In genomic region chr1:27144349-27144748, GRCh38 we compare ENCODE assay signal across 17 cellular contexts. TPM values are rescaled to one million over a fixed set of nuclear protein-coding genes. Genes with fewer than 3 reads are reported as not detected.
DNase-seq lines count a peak whose midpoint lies in the region; ATAC-seq, FAIRE-seq and TF ChIP-seq lines count a peak whose summit lies in the region.
"Had no signal": no experiment of that assay in that cellular context is flagged by ENCODE, and none has a peak within 500 bp of the region (broad histone marks: within the 10 kb centered on the region; RNA-seq: fewer than 3 reads in every experiment).

No MANE protein-coding gene starts in this region.

- no peak overlapping the region for H3T11ph ChIP-seq in H9 (ENCODE audit: low read length)

- no peak overlapping the region for H3K9ac ChIP-seq in H9 (ENCODE audit: extremely low read depth, insufficient read length, low read length)
- H3K9ac ChIP-seq in SK-N-MC (ENCODE audit: insufficient read length): no peak overlapping the region
- no peak overlapping the region for H3K9ac ChIP-seq in keratinocyte (ENCODE audit: control insufficient read depth, extremely low read depth, insufficient read depth, low read length)
- no peak overlapping the region for H3K9ac ChIP-seq in rectal smooth muscle tissue (ENCODE audit: low read length)
- H3K9ac ChIP-seq: BLaER1, parathyroid adenoma had no signal

- H3K27ac Mint-ChIP-seq in H9: peak overlapping the region in 2 of 3 experiments; percentile 50 to 87; a peak in 4 of 7 replicates
- H3K27ac Mint-ChIP-seq: activated naive CD4-positive, alpha-beta T cell treated with anti-CD3 and anti-CD28 coated beads for 36 hours; IgD-negative memory B cell; memory B cell had no signal

- peaks cover 16% of the 10 kb centered on the region for H3K9me1 ChIP-seq in keratinocyte (ENCODE audit: control insufficient read depth, extremely low read depth, insufficient read depth, low read length)

- H3K18ac ChIP-seq in H9 (ENCODE audit: insufficient read length, low read depth, low read length): no peak overlapping the region

- H3K4me3 ChIP-seq in SK-N-MC (peak overlapping the region; percentile 31; the same call in 1 of the 2 replicates), keratinocyte (ENCODE audit: control insufficient read depth in 2 of 3, extremely low read depth in 1 of 3, insufficient read depth in 2 of 3, low read depth in 1 of 3, low read length in 3 of 3) (no peak overlapping the region), rectal smooth muscle tissue (ENCODE audit: low read length) (no peak overlapping the region)
- H3K4me3 ChIP-seq: BLaER1 had no signal

- dilution Hi-C loops in keratinocyte (cut with MboI; ENCODE audit: extremely low pct_ligation_motif_present, low sequenced_read_pairs): no loop called here

- H3K4ac ChIP-seq in H9 (ENCODE audit: low read depth, low read length): no peak overlapping the region

- no peak overlapping the region for H4K8ac ChIP-seq in H9 (replicated peaks; ENCODE audit: insufficient read length, low read depth, low read length)

- no peak overlapping the region for H2BK15ac ChIP-seq in H9 (ENCODE audit: low read depth, low read length)

- peaks cover 10% of the 10 kb centered on the region; the same call in 1 of the 2 replicates for H3K4me1 ChIP-seq in H9 (ENCODE audit: insufficient read depth, low read length)
- H3K4me1 ChIP-seq in keratinocyte (ENCODE audit: control insufficient read depth, extremely low read depth, insufficient read depth, low read length): peaks cover 63% of the 10 kb centered on the region
- peaks cover 29% of the 10 kb centered on the region for H3K4me1 ChIP-seq in rectal smooth muscle tissue (ENCODE audit: control insufficient read depth, insufficient read depth, low read length)

- H3K23ac ChIP-seq in H9 (ENCODE audit: insufficient read length, low read depth, low read length): no peak overlapping the region

- no peak overlapping the region for H3K56ac ChIP-seq in H9 (ENCODE audit: insufficient read length, low read depth, low read length)

- WGBS in H9 (ENCODE audit: extremely low coverage, insufficient read length, low lambda C conversion rate): no CpG with 5 or more reads among the region's 7 CpGs

- H3K14ac ChIP-seq in H9 (ENCODE audit: insufficient read depth, low read length): no peak overlapping the region

- no peak overlapping the region for H4K5ac ChIP-seq in H9 (ENCODE audit: insufficient read length, low read depth, low read length)

- no peak overlapping the region for H4K91ac ChIP-seq in H9 (ENCODE audit: insufficient read length, low read depth, low read length)

- ATAC-seq in HG03460 (IDR thresholded peaks at IDR 0.05; ENCODE audit: unreplicated experiment): no peak

- H3K27me3 Mint-ChIP-seq in H9 (ENCODE audit: low read depth): no peaks in the 10 kb centered on the region; the same call in 1 of the 2 replicates
- H3K27me3 Mint-ChIP-seq: IgD-negative memory B cell, memory B cell had no signal

- H2BK120ac ChIP-seq in H9 (ENCODE audit: low read depth, low read length, poor library complexity, severe bottlenecking): no peak overlapping the region

- H3K9me3 Mint-ChIP-seq in H9: 0 out of 5 replicates have a peak, but pooled peaks cover 0 to 3% of the 10 kb centered on the region in 2 experiments
- H3K9me3 Mint-ChIP-seq: activated naive CD4-positive, alpha-beta T cell treated with anti-CD3 and anti-CD28 coated beads for 36 hours; IgD-negative memory B cell; memory B cell had no signal

- H3K79me2 ChIP-seq in H9 (ENCODE audit: insufficient read depth, low read length): no peaks in the 10 kb centered on the region; the same call in 1 of the 2 replicates
- peaks cover 87% of the 10 kb centered on the region for H3K79me2 ChIP-seq in keratinocyte (ENCODE audit: control insufficient read depth, insufficient read depth, low read length)

- peaks cover 42 to 45% of the 10 kb centered on the region in 2 experiments for H3K4me1 Mint-ChIP-seq in H9

- H3K4me2 ChIP-seq in H9 (ENCODE audit: insufficient read depth, insufficient read length, low read length): no peak overlapping the region
- H3K4me2 ChIP-seq in keratinocyte (ENCODE audit: control insufficient read depth, extremely low read depth, insufficient read depth, low read depth, low read length): peak overlapping the region; percentile 55
- H3K4me2 ChIP-seq: BLaER1 had no signal

- H4K20me1 ChIP-seq in H9 (ENCODE audit: control insufficient read depth, insufficient read depth, insufficient read length) (no peaks in the 10 kb centered on the region), keratinocyte (ENCODE audit: control insufficient read depth, extremely low read depth, insufficient read depth, low read length) (peaks cover 43% of the 10 kb centered on the region)

- H2AFZ ChIP-seq in H9 (ENCODE audit: low read length): no peak overlapping the region
- H2AFZ ChIP-seq in keratinocyte (ENCODE audit: control insufficient read depth, low read length): no peak overlapping the region
- H2AFZ ChIP-seq: parathyroid adenoma had no signal

- H2BK20ac ChIP-seq in H9 (ENCODE audit: low read depth, low read length, poor library complexity, severe bottlenecking): no peak overlapping the region

- no peak overlapping the region for H2BK12ac ChIP-seq in H9 (ENCODE audit: insufficient read length, low read depth, low read length)

- H2BK5ac ChIP-seq in H9 (ENCODE audit: insufficient read length, low read length): no peak overlapping the region

- no peak for TF ChIP-seq CTCF in H9 (conservative IDR thresholded peaks at IDR 0.05)
- TF ChIP-seq CTCF in keratinocyte (optimal IDR thresholded peaks at IDR 0.05 in 1 of 3, IDR thresholded peaks at IDR 0.05 in 1 of 3, conservative IDR thresholded peaks at IDR 0.05 in 1 of 3; ENCODE audit: extremely low read depth in 1 of 3, insufficient read depth in 2 of 3, low read length in 3 of 3): no peak

- H3K23me2 ChIP-seq in H9 (ENCODE audit: insufficient read length, low read depth, low read length, poor library complexity, severe bottlenecking): no peaks in the 10 kb centered on the region

- peak; percentile 79 for FAIRE-seq in keratinocyte (lab: Jason Lieb, UNC)
- FAIRE-seq: GM12891 had no signal

- no peak for DNase-seq in H9
- DNase-seq in SK-N-MC (ENCODE audit: low read depth, low spot score): no peak
- DNase-seq in keratinocyte (ENCODE audit: low read depth, low spot score): no peak
- no peak for DNase-seq in UCSD-AML1 (lab: John Stamatoyannopoulos, UW; ENCODE audit: unreplicated experiment)
- no peak for DNase-seq in activated CD4-positive, alpha-beta T cell treated with anti-CD3 and anti-CD28 coated beads, Interleukin-2, amount 50 U/mL, for 1 hour
- no peak for DNase-seq in DMS153 (lab: John Stamatoyannopoulos, UW)
- DNase-seq: activated naive CD4-positive, alpha-beta T cell treated with anti-CD3 and anti-CD28 coated beads for 36 hours; EL; NCI-H1930; SHP77 had no signal

- no peak overlapping the region for H3K4me3 Mint-ChIP-seq in H9
- H3K4me3 Mint-ChIP-seq: activated naive CD4-positive, alpha-beta T cell treated with anti-CD3 and anti-CD28 coated beads for 36 hours; IgD-negative memory B cell; memory B cell had no signal

- no peak overlapping the region for H2AK5ac ChIP-seq in H9 (ENCODE audit: insufficient read length, low read length)

- H3K36me3 Mint-ChIP-seq in H9 (ENCODE audit: insufficient read depth in 1 of 3, low read depth in 3 of 3): peaks cover 0 to 6% (median 5%) of the 10 kb centered on the region in 3 experiments; a peak in 2 of 7 replicates
- H3K36me3 Mint-ChIP-seq: IgD-negative memory B cell had no signal

- H3K36me3 ChIP-seq in SK-N-MC (ENCODE audit: insufficient read depth, low read length) (no peaks in the 10 kb centered on the region), keratinocyte (ENCODE audit: control insufficient read depth in 2 of 2, extremely low read depth in 1 of 2, insufficient read depth in 2 of 2, low read length in 2 of 2) (peaks cover 5 to 12% of the 10 kb centered on the region in 2 experiments), rectal smooth muscle tissue (ENCODE audit: control insufficient read depth, insufficient read depth, low read length) (no peaks in the 10 kb centered on the region)
- H3K36me3 ChIP-seq: BLaER1 had no signal

- no peaks in the 10 kb centered on the region for H3K9me3 ChIP-seq in H9 (ENCODE audit: control insufficient read depth, low read depth, low read length)
- H3K9me3 ChIP-seq in SK-N-MC (ENCODE audit: low read depth, low read length): no peaks in the 10 kb centered on the region
- no peaks in the 10 kb centered on the region for H3K9me3 ChIP-seq in keratinocyte (ENCODE audit: control insufficient read depth, low read depth, low read length)
- H3K9me3 ChIP-seq: BLaER1 had no signal

- H3K27me3 ChIP-seq in H9 (ENCODE audit: insufficient read depth, low read length): no peaks in the 10 kb centered on the region
- H3K27me3 ChIP-seq in keratinocyte (ENCODE audit: control insufficient read depth, extremely low read depth, insufficient read depth, low read length): no peaks in the 10 kb centered on the region
- H3K27me3 ChIP-seq in rectal smooth muscle tissue (ENCODE audit: control insufficient read depth, insufficient read depth, low read length): no peaks in the 10 kb centered on the region
- H3K27me3 ChIP-seq: BLaER1 had no signal

- H3K27ac ChIP-seq in H9 (ENCODE audit: insufficient read length, low read depth, low read length): no peak overlapping the region
- no peak overlapping the region for H3K27ac ChIP-seq in SK-N-MC
- peak overlapping the region; percentile 48 for H3K27ac ChIP-seq in keratinocyte (ENCODE audit: control insufficient read depth, insufficient read depth, low read length)
- peak overlapping the region; percentile 90 for H3K27ac ChIP-seq in rectal smooth muscle tissue (ENCODE audit: low read depth, low read length)
- H3K27ac ChIP-seq: BLaER1, parathyroid adenoma had no signal

- no peaks in the 10 kb centered on the region for H3K79me1 ChIP-seq in H9 (ENCODE audit: insufficient read depth, low read depth, low read length, poor library complexity, severe bottlenecking)

RNA-seq across cellular contexts. Expression of gene SLC9A1, which starts 10.6 kb away (rescaled TPM):
- total RNA-seq in H9 (2021): 20.8 and 21.3 TPM in 2 replicates
- polyA plus RNA-seq in keratinocyte: 7.6 to 22.6 TPM (median 12.4 TPM) in 3 replicates
- 16.5 TPM for polyA plus RNA-seq in keratinocyte (2011; ENCODE audit: low read depth)
- 19.8 and 20.1 TPM in 2 replicates for polyA plus RNA-seq in keratinocyte (2011; cell fraction: cytosol; rRNA removed)
- 89.9 and 97.3 TPM in 2 replicates for polyA plus RNA-seq in keratinocyte (2011; cell fraction: nucleus; rRNA removed)
- polyA plus RNA-seq in keratinocyte (2012; ENCODE audit: low replicate concordance): 36.1 and 49.6 TPM in 2 replicates
- polyA minus RNA-seq in keratinocyte: 16.1 to 161 TPM (median 35.4 TPM) in 3 replicates
- 21.7 TPM for polyA minus RNA-seq in keratinocyte (2011; cell fraction: cytosol; rRNA and poly(A)+ RNA removed)
- polyA minus RNA-seq in keratinocyte (2011; cell fraction: nucleus; rRNA and poly(A)+ RNA removed): 38.9 and 63.7 TPM in 2 replicates

Comparison
In these comparisons a context has a peak if more than half of its experiments do, and no peak if none do; other contexts are left out.
1. H3K27ac ChIP-seq: peak in keratinocyte (single experiment) and rectal smooth muscle tissue (single experiment); none in H9 (single experiment) and SK-N-MC (single experiment).